In the genomic region with DNA sequence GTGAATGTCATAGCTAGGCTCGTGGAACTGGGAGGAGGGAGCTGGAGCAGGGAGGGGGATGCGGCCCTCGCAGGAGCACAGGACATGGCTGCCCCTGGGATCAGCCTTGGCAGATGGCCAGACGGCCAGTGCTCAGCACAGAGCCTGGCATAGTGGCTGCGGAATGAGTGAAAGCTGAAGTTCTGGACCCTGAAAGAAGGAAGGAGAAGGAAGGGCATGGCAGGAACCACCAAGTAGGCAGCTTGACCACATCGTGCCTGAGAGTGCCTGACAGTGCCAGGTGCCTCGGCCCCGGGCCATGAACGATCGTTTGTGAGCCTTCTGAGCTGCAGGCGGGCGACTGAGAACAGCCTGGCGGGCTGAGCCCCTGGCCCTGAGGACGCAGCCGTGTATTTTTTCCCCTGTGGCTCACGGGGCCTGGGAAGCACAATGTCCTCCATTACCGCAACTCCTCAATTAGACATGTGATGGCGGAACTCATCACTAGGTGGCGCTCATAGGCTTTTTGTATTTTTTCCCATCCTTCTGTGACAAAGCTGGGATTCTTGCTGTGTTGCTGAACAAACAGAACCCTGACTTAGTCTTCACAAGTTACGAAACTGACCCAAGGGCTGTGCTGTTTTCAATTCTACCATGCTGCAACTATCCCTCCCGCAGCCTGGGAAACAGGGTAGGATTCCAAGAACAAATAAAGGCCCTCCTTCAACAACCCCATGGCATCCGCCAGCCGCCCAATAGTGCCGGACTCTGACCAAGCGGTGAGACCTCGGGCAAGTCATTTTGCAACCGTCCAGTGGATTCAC, we compare ENCODE assay signal across 8 cellular contexts. TPM values are rescaled to one million over a fixed set of nuclear protein-coding genes. Genes with fewer than 3 reads are reported as not detected.
DNase-seq lines count a peak whose midpoint lies in the region; ATAC-seq, FAIRE-seq and TF ChIP-seq lines count a peak whose summit lies in the region.

No MANE protein-coding gene starts in this region.

- no peak for TF ChIP-seq POLR2A in heart left ventricle (IDR thresholded peaks at IDR 0.05)

- peak overlapping the region; percentile 69 for H4K91ac ChIP-seq in trophoblast cell (ENCODE audit: low read depth, low read length)

- DNase-seq in NCI-H524 (lab: John Stamatoyannopoulos, UW) = peak; percentile 57 to 69
- DNase-seq in NCI-H524 treated with DMSO at 0.1 percent for 48 hours (lab: John Stamatoyannopoulos, UW) = no peak
- DNase-seq in MG63 = peak; percentile 47
- no peak for DNase-seq in RWPE2 (ENCODE audit: low spot score)
- DNase-seq in activated naive CD8-positive, alpha-beta T cell treated with anti-CD3 and anti-CD28 coated beads, Interleukin-2, amount 50 U/mL, for 24 hours = peak; percentile 65
- peak; percentile 52 to 72 (median 66) for DNase-seq in heart left ventricle
- peak; percentile 77 to 96 for DNase-seq in trophoblast cell
- DNase-seq in urothelium cell line (ENCODE audit: low spot score) = peak; percentile 78

- H3K79me1 ChIP-seq in trophoblast cell (ENCODE audit: low read length) = peaks cover 9% of the 10 kb centered on the region

- no peaks in the 10 kb centered on the region for H3K4me1 Mint-ChIP-seq in activated naive CD8-positive, alpha-beta T cell treated with anti-CD3 and anti-CD28 coated beads, Interleukin-2, amount 50 U/mL, for 24 hours

- peak; percentile 86 for TF ChIP-seq CTCF in RWPE2 (IDR thresholded peaks at IDR 0.05; ENCODE audit: poor library complexity, severe bottlenecking)
- TF ChIP-seq CTCF in heart left ventricle (IDR thresholded peaks at IDR 0.05) = peak; percentile 72 to 81 (median 78)

- H3K36me3 ChIP-seq in MG63 (no peaks in the 10 kb centered on the region), RWPE2 (ENCODE audit: low read depth) (no peaks in the 10 kb centered on the region), heart left ventricle (no peaks in the 10 kb centered on the region), trophoblast cell (ENCODE audit: control insufficient read depth in 1 of 2, insufficient read depth in 2 of 2, low read length in 2 of 2) (no peaks in the 10 kb centered on the region)

- H2AFZ ChIP-seq in trophoblast cell (ENCODE audit: insufficient read depth, low read length, poor library complexity) = peak overlapping the region; percentile 77

- FAIRE-seq in urothelium cell line (lab: Jason Lieb, UNC) = peak; percentile 67

- intact Hi-C loops in heart left ventricle (cut with DNase I) = loop anchor here (1.0 to 5.0 kb wide), 7 partner anchors 44 to 72 kb away; partner anchors contain the start of gene BSND (in 1 of the 10)

- peak overlapping the region; percentile 54 for H3K4me2 ChIP-seq in trophoblast cell (ENCODE audit: low read length)

- H3K27me3 Mint-ChIP-seq in activated naive CD8-positive, alpha-beta T cell treated with anti-CD3 and anti-CD28 coated beads, Interleukin-2, amount 50 U/mL, for 24 hours = peaks cover 2% of the 10 kb centered on the region

- peak; percentile 59 for ATAC-seq in RWPE2 (ENCODE audit: low read depth)
- peak; percentile 7 for ATAC-seq in activated naive CD8-positive, alpha-beta T cell treated with anti-CD3 and anti-CD28 coated beads, Interleukin-2, amount 50 U/mL, for 24 hours
- ATAC-seq in heart left ventricle = peak; percentile 68 to 91 (median 84)

- WGBS in heart left ventricle, 4 donors = 24 to 29% (median 25%) methylated on average over 23 to 27 of the region's 27 CpGs
- WGBS in trophoblast cell (ENCODE audit: extremely low coverage, insufficient coverage, insufficient read length) = no CpG with 5 or more reads among the region's 27 CpGs

- H3K14ac ChIP-seq in trophoblast cell (ENCODE audit: low read length) = peak overlapping the region; percentile 45

- H2BK12ac ChIP-seq in trophoblast cell (ENCODE audit: low read length) = peak overlapping the region; percentile 72

- H3K27ac ChIP-seq in RWPE2 (ENCODE audit: poor library complexity, severe bottlenecking) (peak overlapping the region; percentile 8), heart left ventricle (peak overlapping the region in 7 of 12 donors; percentile 47 to 69 (median 60)), trophoblast cell (ENCODE audit: low read depth, low read length) (peak overlapping the region; percentile 91)

- H3K18ac ChIP-seq in trophoblast cell (ENCODE audit: low read length) = no peak overlapping the region

- H3K4me1 ChIP-seq in RWPE2 (ENCODE audit: insufficient read depth, poor library complexity, severe bottlenecking) (peaks cover 19% of the 10 kb centered on the region), heart left ventricle (peaks cover 0 to 13% (median 9%) of the 10 kb centered on the region in 12 donors), trophoblast cell (ENCODE audit: control insufficient read depth in 1 of 2, insufficient read depth in 2 of 2, low read length in 2 of 2) (peaks cover 14 to 18% of the 10 kb centered on the region in 2 experiments)

- no peaks in the 10 kb centered on the region; the same call in 1 of the 2 replicates for H3K9me3 ChIP-seq in MG63
- no peaks in the 10 kb centered on the region for H3K9me3 ChIP-seq in RWPE2 (ENCODE audit: severe bottlenecking)
- H3K9me3 ChIP-seq in heart left ventricle = no peaks in the 10 kb centered on the region
- H3K9me3 ChIP-seq in trophoblast cell (ENCODE audit: insufficient read depth, low read depth, low read length) = no peaks in the 10 kb centered on the region

- no peak overlapping the region for H3K9ac ChIP-seq in trophoblast cell (ENCODE audit: low read length)

- H3K4me3 Mint-ChIP-seq in activated naive CD8-positive, alpha-beta T cell treated with anti-CD3 and anti-CD28 coated beads, Interleukin-2, amount 50 U/mL, for 24 hours = no peak overlapping the region

- H3K27me3 ChIP-seq in MG63 (no peaks in the 10 kb centered on the region), RWPE2 (ENCODE audit: insufficient read depth, poor library complexity, severe bottlenecking) (no peaks in the 10 kb centered on the region), heart left ventricle (no peaks in the 10 kb centered on the region), trophoblast cell (ENCODE audit: insufficient read depth, low read length) (no peaks in the 10 kb centered on the region)

- no peak overlapping the region for H4K12ac ChIP-seq in trophoblast cell (ENCODE audit: low read depth, low read length)

- H3K9me3 Mint-ChIP-seq in activated naive CD8-positive, alpha-beta T cell treated with anti-CD3 and anti-CD28 coated beads, Interleukin-2, amount 50 U/mL, for 24 hours = no peaks in the 10 kb centered on the region

- H4K8ac ChIP-seq in trophoblast cell (ENCODE audit: low read depth, low read length) = peak overlapping the region; percentile 87

- H2BK120ac ChIP-seq in trophoblast cell (ENCODE audit: insufficient read depth, low read length, poor library complexity) = peak overlapping the region; percentile 79

- no peak overlapping the region for H3K27ac Mint-ChIP-seq in activated naive CD8-positive, alpha-beta T cell treated with anti-CD3 and anti-CD28 coated beads, Interleukin-2, amount 50 U/mL, for 24 hours

- no peak overlapping the region for H2AK5ac ChIP-seq in trophoblast cell (ENCODE audit: low read length)

- no peak overlapping the region for H3K4ac ChIP-seq in trophoblast cell (ENCODE audit: low read depth, low read length)

- H3K79me2 ChIP-seq in trophoblast cell (ENCODE audit: control insufficient read depth, insufficient read depth, low read length, poor library complexity) = no peaks in the 10 kb centered on the region

- H3K4me3 ChIP-seq in MG63 (no peak overlapping the region), RWPE2 (ENCODE audit: severe bottlenecking) (no peak overlapping the region), heart left ventricle (peak overlapping the region in 10 of 12 donors; percentile 23 to 44 (median 36)), trophoblast cell (ENCODE audit: low read depth, low read length) (no peak overlapping the region)

- peak overlapping the region; percentile 49 for H2BK5ac ChIP-seq in trophoblast cell (ENCODE audit: low read depth, low read length, poor library complexity)

- H3K36me3 Mint-ChIP-seq in activated naive CD8-positive, alpha-beta T cell treated with anti-CD3 and anti-CD28 coated beads, Interleukin-2, amount 50 U/mL, for 24 hours (ENCODE audit: low read depth) = no peaks in the 10 kb centered on the region

- no peak overlapping the region for H3K23ac ChIP-seq in trophoblast cell (ENCODE audit: low read length)

RNA-seq across cellular contexts. Expression of gene TMEM61, which starts 29.9 kb away (rescaled TPM):
- total RNA-seq in MG63 (2014; rRNA removed; shearing (Covaris generic); ENCODE audit: low replicate concordance) = not detected in 2 replicates
- total RNA-seq in heart left ventricle = 1 to 10 TPM in 1 of 9 donors, under 1 TPM in 1, not detected in 7; 0.48 to 1.2 TPM
- not detected for polyA plus RNA-seq in heart left ventricle
- polyA plus RNA-seq in trophoblast cell (2013) = 0.18 and 0.19 TPM in 2 replicates

RNA-seq across cellular contexts. Expression of gene BSND, which starts 48.2 kb away (rescaled TPM):
- not detected in 2 replicates for total RNA-seq in MG63 (2014; rRNA removed; shearing (Covaris generic); ENCODE audit: low replicate concordance)
- not detected for total RNA-seq in heart left ventricle
- not detected for polyA plus RNA-seq in heart left ventricle
- 0.01 TPM in 2 replicates for polyA plus RNA-seq in trophoblast cell (2013)

Comparison
In these comparisons a context has a peak if more than half of its experiments do, and no peak if none do; other contexts are left out.
1. DNase-seq: peak in NCI-H524 (2 of 2), MG63 (single experiment), activated naive CD8-positive, alpha-beta T cell treated with anti-CD3 and anti-CD28 coated beads, Interleukin-2, amount 50 U/mL, for 24 hours (single experiment), heart left ventricle (5 of 5), trophoblast cell (2 of 2) and urothelium cell line (single experiment); none in NCI-H524 treated with DMSO at 0.1 percent for 48 hours (single experiment) and RWPE2 (single experiment).
2. H3K4me3 ChIP-seq: peak in heart left ventricle (10 of 12); none in MG63 (single experiment), RWPE2 (single experiment) and trophoblast cell (single experiment).
3. ATAC-seq: peak in every context shown above with its lines; median percentile 84 in heart left ventricle; 59 in RWPE2; 7 in activated naive CD8-positive, alpha-beta T cell treated with anti-CD3 and anti-CD28 coated beads, Interleukin-2, amount 50 U/mL, for 24 hours.
4. H3K27ac ChIP-seq: peak in every context shown above with its lines; median percentile 91 in trophoblast cell; 60 in heart left ventricle; 8 in RWPE2.